In the genomic region with DNA sequence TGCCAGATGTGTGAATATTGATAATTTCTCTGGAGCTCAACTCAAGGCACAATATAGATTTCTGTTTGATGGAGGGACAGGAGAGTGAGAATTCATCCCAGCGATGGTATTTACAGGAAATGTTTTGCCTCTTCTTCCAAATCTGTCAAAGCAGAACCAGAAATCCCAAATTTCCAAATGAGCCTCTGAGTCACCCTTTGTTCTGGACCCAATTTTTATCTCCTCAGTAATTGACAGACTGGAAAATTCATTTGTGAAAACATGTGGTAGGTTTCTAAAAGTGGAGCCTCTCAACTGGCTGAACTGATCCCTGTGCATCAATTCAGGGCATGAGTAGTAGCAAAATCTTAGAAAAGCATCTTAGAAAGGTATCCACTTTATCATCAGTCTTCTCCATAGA, we compare ENCODE assay signal across 21 cellular contexts.
"Had no signal": no experiment of that assay in that cellular context is flagged by ENCODE, and none has a peak within 500 bp of the region (broad histone marks: within the 10 kb centered on the region; RNA-seq: fewer than 3 reads in every experiment).

No MANE protein-coding gene starts in this region.

- ATAC-seq: activated CD4-positive, alpha-beta T cell treated with anti-CD3 and anti-CD28 coated beads for 36 hours; activated CD8-positive, alpha-beta memory T cell treated with anti-CD3 and anti-CD28 coated beads, Interleukin-2, amount 10 ng/mL, durations not matched to agents 7 days and 5 days; activated naive CD8-positive, alpha-beta T cell treated with anti-CD3 and anti-CD28 coated beads, Interleukin-2, amount 50 U/mL, for 24 hours; right lobe of liver; stimulated activated memory B cell treated with anti-CD40 and anti-IgM and Interleukin-4, amounts not matched to agents 10 μg/mL and 1 μg/mL and 100 μg/mL, for 72 hours; T-helper 17 cell had no signal

- H3K27me3 ChIP-seq: right lobe of liver, transverse colon had no signal

- H3K4me3 Mint-ChIP-seq: activated CD4-positive, alpha-beta memory T cell treated with anti-CD3 and anti-CD28 coated beads for 36 hours; activated CD4-positive, alpha-beta T cell treated with anti-CD3 and anti-CD28 coated beads for 36 hours; activated CD8-positive, alpha-beta memory T cell treated with anti-CD3 and anti-CD28 coated beads, Interleukin-2, amount 10 ng/mL, durations not matched to agents 7 days and 5 days; activated naive CD4-positive, alpha-beta T cell treated with anti-CD3 and anti-CD28 coated beads for 36 hours; activated naive CD8-positive, alpha-beta T cell treated with anti-CD3 and anti-CD28 coated beads, Interleukin-2, amount 50 U/mL, for 24 hours; endodermal cell; neural crest cell; stimulated activated memory B cell treated with anti-CD40 and anti-IgM and Interleukin-4, amounts not matched to agents 10 μg/mL and 1 μg/mL and 100 μg/mL, for 72 hours; T-helper 17 cell had no signal

- DNase-seq: activated CD4-positive, alpha-beta memory T cell treated with anti-CD3 and anti-CD28 coated beads for 36 hours; activated CD4-positive, alpha-beta T cell treated with anti-CD3 and anti-CD28 coated beads for 36 hours; activated CD8-positive, alpha-beta memory T cell treated with anti-CD3 and anti-CD28 coated beads, Interleukin-2, amount 10 ng/mL, durations not matched to agents 7 days and 5 days; activated naive CD4-positive, alpha-beta T cell treated with anti-CD3 and anti-CD28 coated beads for 36 hours; activated naive CD8-positive, alpha-beta T cell treated with anti-CD3 and anti-CD28 coated beads, Interleukin-2, amount 50 U/mL, for 24 hours; activated T-cell treated with anti-CD3 and anti-CD28 coated beads, Interleukin-2, amount 50 U/mL, for 1 hour; dorsolateral prefrontal cortex; endodermal cell; erythroblast; kidney glomerular epithelial cell; lower lobe of right lung; midbrain; psoas muscle; right lobe of liver; stimulated activated CD4-positive, alpha-beta T cell treated with anti-CD3 and anti-CD28 coated beads, Interleukin-12 subunit alpha, Interleukin-12 subunit beta, amount 100 ng/mL, for 4 hours; substantia nigra; T-helper 17 cell; transverse colon had no signal

- H3K4me1 ChIP-seq: lower lobe of right lung, psoas muscle, right lobe of liver, transverse colon had no signal

- H3K27ac Mint-ChIP-seq: activated CD4-positive, alpha-beta memory T cell treated with anti-CD3 and anti-CD28 coated beads for 36 hours; activated CD4-positive, alpha-beta T cell treated with anti-CD3 and anti-CD28 coated beads for 36 hours; activated CD8-positive, alpha-beta memory T cell treated with anti-CD3 and anti-CD28 coated beads, Interleukin-2, amount 10 ng/mL, durations not matched to agents 7 days and 5 days; activated naive CD4-positive, alpha-beta T cell treated with anti-CD3 and anti-CD28 coated beads for 36 hours; activated naive CD8-positive, alpha-beta T cell treated with anti-CD3 and anti-CD28 coated beads, Interleukin-2, amount 50 U/mL, for 24 hours; activated T-helper 2 cell treated with anti-CD3 and anti-CD28 coated beads, Interferon-gamma antibody, Interleukin-2, Interleukin-4, amounts not matched to agents 10 μg/mL and 5 μg/mL and 100 μg/mL, durations not matched to agents 14 hours and 24 hours and 36 hours; endodermal cell; stimulated activated memory B cell treated with anti-CD40 and anti-IgM and Interleukin-4, amounts not matched to agents 10 μg/mL and 1 μg/mL and 100 μg/mL, for 72 hours; T-helper 17 cell had no signal

- H3K36me3 Mint-ChIP-seq: activated CD4-positive, alpha-beta memory T cell treated with anti-CD3 and anti-CD28 coated beads for 36 hours; activated CD8-positive, alpha-beta memory T cell treated with anti-CD3 and anti-CD28 coated beads, Interleukin-2, amount 10 ng/mL, durations not matched to agents 7 days and 5 days; stimulated activated memory B cell treated with anti-CD40 and anti-IgM and Interleukin-4, amounts not matched to agents 10 μg/mL and 1 μg/mL and 100 μg/mL, for 72 hours had no signal

- H3K4me1 Mint-ChIP-seq: activated CD4-positive, alpha-beta T cell treated with anti-CD3 and anti-CD28 coated beads for 36 hours; activated CD8-positive, alpha-beta memory T cell treated with anti-CD3 and anti-CD28 coated beads, Interleukin-2, amount 10 ng/mL, durations not matched to agents 7 days and 5 days; activated naive CD8-positive, alpha-beta T cell treated with anti-CD3 and anti-CD28 coated beads, Interleukin-2, amount 50 U/mL, for 24 hours; neural crest cell; stimulated activated memory B cell treated with anti-CD40 and anti-IgM and Interleukin-4, amounts not matched to agents 10 μg/mL and 1 μg/mL and 100 μg/mL, for 72 hours; T-helper 17 cell had no signal

- H3K27ac ChIP-seq: dorsolateral prefrontal cortex, lower lobe of right lung, psoas muscle, right lobe of liver, transverse colon had no signal

- H3K36me3 ChIP-seq: lower lobe of right lung, right lobe of liver, transverse colon had no signal

- H3K27me3 Mint-ChIP-seq: activated CD4-positive, alpha-beta memory T cell treated with anti-CD3 and anti-CD28 coated beads for 36 hours; activated CD8-positive, alpha-beta memory T cell treated with anti-CD3 and anti-CD28 coated beads, Interleukin-2, amount 10 ng/mL, durations not matched to agents 7 days and 5 days; activated naive CD8-positive, alpha-beta T cell treated with anti-CD3 and anti-CD28 coated beads, Interleukin-2, amount 50 U/mL, for 24 hours; stimulated activated memory B cell treated with anti-CD40 and anti-IgM and Interleukin-4, amounts not matched to agents 10 μg/mL and 1 μg/mL and 100 μg/mL, for 72 hours; T-helper 17 cell had no signal

- H3K9me3 Mint-ChIP-seq: activated naive CD4-positive, alpha-beta T cell treated with anti-CD3 and anti-CD28 coated beads for 36 hours; activated naive CD8-positive, alpha-beta T cell treated with anti-CD3 and anti-CD28 coated beads, Interleukin-2, amount 50 U/mL, for 24 hours; activated T-helper 2 cell treated with anti-CD3 and anti-CD28 coated beads, Interferon-gamma antibody, Interleukin-2, Interleukin-4, amounts not matched to agents 10 μg/mL and 5 μg/mL and 100 μg/mL, durations not matched to agents 14 hours and 24 hours and 36 hours; endodermal cell; stimulated activated memory B cell treated with anti-CD40 and anti-IgM and Interleukin-4, amounts not matched to agents 10 μg/mL and 1 μg/mL and 100 μg/mL, for 72 hours had no signal

- H3K4me3 ChIP-seq: dorsolateral prefrontal cortex, lower lobe of right lung, psoas muscle, right lobe of liver, transverse colon had no signal

- H3K9me3 ChIP-seq: lower lobe of right lung, psoas muscle, right lobe of liver, transverse colon had no signal
